Comparison of ENCODE assay signal across 8 cellular contexts in the genomic region with DNA sequence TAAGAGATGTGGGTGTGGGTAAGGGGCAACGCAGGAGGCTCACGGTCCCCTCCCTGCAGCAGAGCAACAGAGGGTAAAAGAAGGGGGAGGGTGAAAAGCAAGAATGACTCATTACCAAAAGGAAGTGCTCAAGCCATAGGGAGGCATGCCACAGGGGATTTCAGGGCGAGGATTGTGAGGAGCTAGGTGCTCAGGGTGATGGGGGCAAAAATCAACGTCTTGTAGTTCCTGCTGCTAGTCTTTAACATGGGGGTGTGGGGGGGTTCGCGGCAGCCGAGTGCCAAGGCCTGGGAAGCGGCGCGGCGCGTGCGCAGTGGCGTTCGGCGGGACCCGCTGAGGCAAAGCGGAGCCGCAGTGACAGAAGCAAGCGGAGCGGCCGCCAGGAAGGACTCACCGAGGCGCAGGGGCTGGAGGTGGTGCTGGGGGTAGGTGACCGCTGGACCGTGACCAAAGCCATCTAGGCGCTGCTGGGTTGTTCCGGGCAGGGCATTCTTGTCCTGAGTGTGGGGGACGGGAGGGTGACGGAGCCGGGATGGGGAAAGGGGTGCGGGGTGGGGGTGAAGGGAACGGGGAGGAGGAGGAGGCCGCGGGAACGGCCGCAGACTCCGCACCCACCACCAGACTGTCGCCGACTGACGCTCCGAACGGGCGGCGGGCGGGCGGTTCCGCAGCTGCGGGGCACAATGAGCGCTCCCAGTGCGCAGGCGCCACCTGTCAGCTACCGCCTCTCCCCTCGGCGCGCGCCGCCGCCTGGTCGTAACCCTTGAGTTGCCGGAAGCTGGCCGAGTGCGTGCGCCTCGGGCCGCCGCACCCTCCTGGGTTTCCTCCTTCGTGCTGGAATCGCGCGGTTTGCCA. TPM values are rescaled to one million over a fixed set of nuclear protein-coding genes. Genes with fewer than 3 reads are reported as not detected.
DNase-seq lines count a peak whose midpoint lies in the region; ATAC-seq and TF ChIP-seq lines count a peak whose summit lies in the region.

A gene with protein sequence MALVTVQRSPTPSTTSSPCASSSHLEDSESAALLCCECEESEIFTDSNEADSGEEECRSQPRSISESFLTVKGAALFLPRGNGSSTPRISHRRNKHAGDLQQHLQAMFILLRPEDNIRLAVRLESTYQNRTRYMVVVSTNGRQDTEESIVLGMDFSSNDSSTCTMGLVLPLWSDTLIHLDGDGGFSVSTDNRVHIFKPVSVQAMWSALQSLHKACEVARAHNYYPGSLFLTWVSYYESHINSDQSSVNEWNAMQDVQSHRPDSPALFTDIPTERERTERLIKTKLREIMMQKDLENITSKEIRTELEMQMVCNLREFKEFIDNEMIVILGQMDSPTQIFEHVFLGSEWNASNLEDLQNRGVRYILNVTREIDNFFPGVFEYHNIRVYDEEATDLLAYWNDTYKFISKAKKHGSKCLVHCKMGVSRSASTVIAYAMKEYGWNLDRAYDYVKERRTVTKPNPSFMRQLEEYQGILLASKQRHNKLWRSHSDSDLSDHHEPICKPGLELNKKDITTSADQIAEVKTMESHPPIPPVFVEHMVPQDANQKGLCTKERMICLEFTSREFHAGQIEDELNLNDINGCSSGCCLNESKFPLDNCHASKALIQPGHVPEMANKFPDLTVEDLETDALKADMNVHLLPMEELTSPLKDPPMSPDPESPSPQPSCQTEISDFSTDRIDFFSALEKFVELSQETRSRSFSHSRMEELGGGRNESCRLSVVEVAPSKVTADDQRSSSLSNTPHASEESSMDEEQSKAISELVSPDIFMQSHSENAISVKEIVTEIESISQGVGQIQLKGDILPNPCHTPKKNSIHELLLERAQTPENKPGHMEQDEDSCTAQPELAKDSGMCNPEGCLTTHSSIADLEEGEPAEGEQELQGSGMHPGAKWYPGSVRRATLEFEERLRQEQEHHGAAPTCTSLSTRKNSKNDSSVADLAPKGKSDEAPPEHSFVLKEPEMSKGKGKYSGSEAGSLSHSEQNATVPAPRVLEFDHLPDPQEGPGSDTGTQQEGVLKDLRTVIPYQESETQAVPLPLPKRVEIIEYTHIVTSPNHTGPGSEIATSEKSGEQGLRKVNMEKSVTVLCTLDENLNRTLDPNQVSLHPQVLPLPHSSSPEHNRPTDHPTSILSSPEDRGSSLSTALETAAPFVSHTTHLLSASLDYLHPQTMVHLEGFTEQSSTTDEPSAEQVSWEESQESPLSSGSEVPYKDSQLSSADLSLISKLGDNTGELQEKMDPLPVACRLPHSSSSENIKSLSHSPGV (N-terminal part only) (minus strand): TSS at position 685 of the 855 bp plus-strand sequence. CDS start 228 bp downstream, at position 457.

- peak within 1 kb of the TSS; percentile 78 for H3K27ac ChIP-seq in CD8-positive, alpha-beta T cell (ENCODE audit: low read depth, low read length)
- H3K27ac ChIP-seq in HUES64 (ENCODE audit: low read depth, low read length) (peak within 1 kb of the TSS; percentile 69; the same call in 1 of the 2 replicates), endodermal cell (ENCODE audit: low read depth, low read length) (peak within 1 kb of the TSS; percentile 87), mesodermal cell (ENCODE audit: low read depth, low read length, severe bottlenecking) (peak within 1 kb of the TSS; percentile 82)

- CTCF ChIA-PET in CD8-positive, alpha-beta T cell (lab: Charles Lee): interaction anchor here (1.3 to 8.4 kb wide), 9 partner anchors 7 to 357 kb away, joined by 3 to 299 read pairs (median 20); no protein-coding TSS in a partner anchor
- CTCF ChIA-PET in activated CD8-positive, alpha-beta memory T cell treated with anti-CD3 and anti-CD28 coated beads, Interleukin-2, amount 10 ng/mL, durations not matched to agents 7 days and 5 days (lab: Charles Lee): interaction anchor here (0.8 to 9.1 kb wide), 28 partner anchors 8 to 540 kb away, joined by 3 to 195 read pairs (median 7); a partner anchor contains a TSS

- DNase-seq in CD8-positive, alpha-beta T cell: peak; percentile 76 to 91 (median 87)
- peak; percentile 87 for DNase-seq in GM20000 (ENCODE audit: low spot score)
- DNase-seq in NT2/D1 (ENCODE audit: low read depth, low spot score): peak; percentile 59
- DNase-seq in activated CD8-positive, alpha-beta memory T cell treated with anti-CD3 and anti-CD28 coated beads, Interleukin-2, amount 10 ng/mL, durations not matched to agents 7 days and 5 days: peak; percentile 93
- peak; percentile 98 for DNase-seq in endodermal cell
- peak; percentile 69 to 77 for DNase-seq in stimulated activated CD8-positive, alpha-beta memory T cell treated with anti-CD3 and anti-CD28 coated beads, Interleukin-15, amount 100 ng/mL, for 4 hours (ENCODE audit: low read depth in 2 of 2)

- H3K9me3 ChIP-seq in CD8-positive, alpha-beta T cell (ENCODE audit: low read length): no peaks in the 10 kb centered on the region
- H3K9me3 ChIP-seq in HUES64 (ENCODE audit: insufficient read depth, low read depth, low read length): no peaks in the 10 kb centered on the region
- no peaks in the 10 kb centered on the region for H3K9me3 ChIP-seq in NT2/D1 (ENCODE audit: insufficient read depth, low read length)
- H3K9me3 ChIP-seq in endodermal cell (ENCODE audit: control insufficient read depth, low read length): no peaks in the 10 kb centered on the region
- no peaks in the 10 kb centered on the region for H3K9me3 ChIP-seq in mesodermal cell (ENCODE audit: control insufficient read depth, low read length)

- no peaks in the 10 kb centered on the region for H3K27me3 Mint-ChIP-seq in CD8-positive, alpha-beta T cell (ENCODE audit: low read depth)
- no peaks in the 10 kb centered on the region for H3K27me3 Mint-ChIP-seq in activated CD8-positive, alpha-beta memory T cell treated with anti-CD3 and anti-CD28 coated beads, Interleukin-2, amount 10 ng/mL, durations not matched to agents 7 days and 5 days
- peaks cover 5% of the 10 kb centered on the region for H3K27me3 Mint-ChIP-seq in endodermal cell (ENCODE audit: insufficient read depth)

- intact Hi-C loops in CD8-positive, alpha-beta T cell (cut with DNase I, micrococcal nuclease): loop anchor here (2.0 to 5.0 kb wide), 7 partner anchors 93 to 637 kb away; a partner anchor contains a TSS

- H3K4me1 ChIP-seq in CD8-positive, alpha-beta T cell (ENCODE audit: insufficient read depth, low read length): peaks cover 27% of the 10 kb centered on the region
- H3K4me1 ChIP-seq in HUES64 (ENCODE audit: insufficient read depth, low read length) (peaks cover 22% of the 10 kb centered on the region), NT2/D1 (ENCODE audit: insufficient read depth, insufficient read length) (no peaks in the 10 kb centered on the region), endodermal cell (ENCODE audit: control insufficient read depth, insufficient read depth, low read length) (no peaks in the 10 kb centered on the region), mesodermal cell (ENCODE audit: control insufficient read depth, insufficient read depth, low read length, poor library complexity, severe bottlenecking) (peaks cover 6% of the 10 kb centered on the region)

- H3K36me3 ChIP-seq in CD8-positive, alpha-beta T cell (ENCODE audit: insufficient read depth, low read length): no peaks in the 10 kb centered on the region
- H3K36me3 ChIP-seq in HUES64 (ENCODE audit: insufficient read depth, low read length): no peaks in the 10 kb centered on the region
- H3K36me3 ChIP-seq in NT2/D1 (ENCODE audit: insufficient read depth, insufficient read length, low read length): no peaks in the 10 kb centered on the region
- H3K36me3 ChIP-seq in endodermal cell (ENCODE audit: control insufficient read depth, insufficient read depth, low read length): no peaks in the 10 kb centered on the region
- H3K36me3 ChIP-seq in mesodermal cell (ENCODE audit: control insufficient read depth, insufficient read depth, low read length): no peaks in the 10 kb centered on the region

- peaks cover 33% of the 10 kb centered on the region for H3K4me1 Mint-ChIP-seq in CD8-positive, alpha-beta T cell (ENCODE audit: low read depth)
- peaks cover 23% of the 10 kb centered on the region for H3K4me1 Mint-ChIP-seq in activated CD8-positive, alpha-beta memory T cell treated with anti-CD3 and anti-CD28 coated beads, Interleukin-2, amount 10 ng/mL, durations not matched to agents 7 days and 5 days
- peaks cover 7% of the 10 kb centered on the region for H3K4me1 Mint-ChIP-seq in endodermal cell

- H3K36me3 Mint-ChIP-seq in CD8-positive, alpha-beta T cell: peaks cover 13% of the 10 kb centered on the region
- peaks cover 11% of the 10 kb centered on the region for H3K36me3 Mint-ChIP-seq in activated CD8-positive, alpha-beta memory T cell treated with anti-CD3 and anti-CD28 coated beads, Interleukin-2, amount 10 ng/mL, durations not matched to agents 7 days and 5 days
- no peaks in the 10 kb centered on the region for H3K36me3 Mint-ChIP-seq in endodermal cell (ENCODE audit: low read depth)

- TF ChIP-seq CTCF in CD8-positive, alpha-beta T cell (IDR thresholded peaks at IDR 0.05): no peak
- TF ChIP-seq CTCF in GM20000 (IDR thresholded peaks at IDR 0.05; ENCODE audit: extremely low read depth, missing control alignments) (peak; percentile 36), endodermal cell (conservative IDR thresholded peaks at IDR 0.05) (no peak)

- no peak within 1 kb of the TSS for H3K27ac Mint-ChIP-seq in CD8-positive, alpha-beta T cell
- H3K27ac Mint-ChIP-seq in activated CD8-positive, alpha-beta memory T cell treated with anti-CD3 and anti-CD28 coated beads, Interleukin-2, amount 10 ng/mL, durations not matched to agents 7 days and 5 days: no peak within 1 kb of the TSS
- peak within 1 kb of the TSS; percentile 94 for H3K27ac Mint-ChIP-seq in endodermal cell

- peak within 1 kb of the TSS; percentile 82 for H3K4me3 ChIP-seq in CD8-positive, alpha-beta T cell (ENCODE audit: low read depth, low read length)
- H3K4me3 ChIP-seq in HUES64 (ENCODE audit: low read length) (peak within 1 kb of the TSS; percentile 92), NT2/D1 (ENCODE audit: insufficient read length, low read depth) (peak within 1 kb of the TSS; percentile 75), endodermal cell (ENCODE audit: low read length) (peak within 1 kb of the TSS; percentile 97), mesodermal cell (ENCODE audit: extremely low read depth, insufficient read depth, low read length, poor library complexity, severe bottlenecking) (peak within 1 kb of the TSS; percentile 82)

- POLR2A ChIA-PET in CD8-positive, alpha-beta T cell (lab: Charles Lee): interaction anchor here (0.6 to 2.7 kb wide), 7 partner anchors 11 to 379 kb away, joined by 3 to 26 read pairs (median 5); no protein-coding TSS in a partner anchor

- peak within 1 kb of the TSS; percentile 68 for H3K9ac ChIP-seq in HUES64 (ENCODE audit: low read depth, low read length)
- H3K9ac ChIP-seq in NT2/D1 (ENCODE audit: insufficient read length, low read depth): peak within 1 kb of the TSS; percentile 89
- H3K9ac ChIP-seq in endodermal cell (ENCODE audit: extremely low read depth, low read length, poor library complexity, severe bottlenecking): peak within 1 kb of the TSS; percentile 57

- peak; percentile 67 for ATAC-seq in CD8-positive, alpha-beta T cell
- ATAC-seq in activated CD8-positive, alpha-beta memory T cell treated with anti-CD3 and anti-CD28 coated beads, Interleukin-2, amount 10 ng/mL, durations not matched to agents 7 days and 5 days: peak; percentile 84

- no peaks in the 10 kb centered on the region for H3K27me3 ChIP-seq in CD8-positive, alpha-beta T cell (ENCODE audit: insufficient read depth, low read length)
- H3K27me3 ChIP-seq in HUES64 (ENCODE audit: insufficient read depth, low read length) (no peaks in the 10 kb centered on the region), NT2/D1 (ENCODE audit: insufficient read depth, insufficient read length) (no peaks in the 10 kb centered on the region), endodermal cell (ENCODE audit: control insufficient read depth, insufficient read depth, low read length, poor library complexity, severe bottlenecking) (no peaks in the 10 kb centered on the region)

- no peak within 1 kb of the TSS for H3K4me3 Mint-ChIP-seq in CD8-positive, alpha-beta T cell
- H3K4me3 Mint-ChIP-seq in activated CD8-positive, alpha-beta memory T cell treated with anti-CD3 and anti-CD28 coated beads, Interleukin-2, amount 10 ng/mL, durations not matched to agents 7 days and 5 days: no peak within 1 kb of the TSS
- no peak within 1 kb of the TSS for H3K4me3 Mint-ChIP-seq in endodermal cell

- WGBS in HUES64: under 1% methylated on average over 71 of the region's 71 CpGs
- 0% methylated on average over 34 to 69 of the region's 71 CpGs for WGBS in endodermal cell (ENCODE audit: insufficient coverage in 1 of 2, insufficient read length in 1 of 2), 2 experiments
- 0% methylated on average over 37 to 43 of the region's 71 CpGs for WGBS in mesodermal cell (ENCODE audit: insufficient coverage in 2 of 2), 2 experiments

- H3K9me3 Mint-ChIP-seq in CD8-positive, alpha-beta T cell: no peaks in the 10 kb centered on the region
- no peaks in the 10 kb centered on the region for H3K9me3 Mint-ChIP-seq in activated CD8-positive, alpha-beta memory T cell treated with anti-CD3 and anti-CD28 coated beads, Interleukin-2, amount 10 ng/mL, durations not matched to agents 7 days and 5 days (ENCODE audit: low read depth)
- no peaks in the 10 kb centered on the region for H3K9me3 Mint-ChIP-seq in endodermal cell

RNA-seq across cellular contexts. Expression of the gene that starts here (rescaled TPM):
- 10 to 100 TPM; 77.7 to 78.5 TPM for total RNA-seq in CD8-positive, alpha-beta T cell
- 6.3 TPM for polyA plus RNA-seq in HUES64 (2013, experiment 1 of 2)
- polyA plus RNA-seq in HUES64 (2013, experiment 2 of 2): 6.3 TPM
- 10 to 100 TPM; 41.0 to 62.9 TPM for total RNA-seq in activated CD8-positive, alpha-beta memory T cell treated with anti-CD3 and anti-CD28 coated beads, Interleukin-2, amount 10 ng/mL, durations not matched to agents 7 days and 5 days
- 10 to 100 TPM; 11.3 to 13.5 TPM for total RNA-seq in endodermal cell
- 13.4 TPM for polyA plus RNA-seq in endodermal cell (2013, experiment 1 of 2)
- polyA plus RNA-seq in endodermal cell (2013, experiment 2 of 2): 12.2 TPM
- 20.6 TPM for polyA plus RNA-seq in mesodermal cell (2013, experiment 1 of 2)
- polyA plus RNA-seq in mesodermal cell (2013, experiment 2 of 2): 23.4 TPM

Comparison
In these comparisons a context has a peak if more than half of its experiments do, and no peak if none do; other contexts are left out.
1. Peak in every context shown above with its lines: DNase-seq, ATAC-seq, H3K4me3 ChIP-seq and H3K27ac ChIP-seq.